ENCODE assay signal across 20 cellular contexts in genomic region chr4:125353131-125353530, GRCh38. TPM values are rescaled to one million over a fixed set of nuclear protein-coding genes. Genes with fewer than 3 reads are reported as not detected.
"Had no signal": no experiment of that assay in that cellular context is flagged by ENCODE, and none has a peak within 500 bp of the region (broad histone marks: within the 10 kb centered on the region; RNA-seq: fewer than 3 reads in every experiment).

No MANE protein-coding gene starts in this region.

- H3K27ac Mint-ChIP-seq: naive thymus-derived CD4-positive, alpha-beta T cell; nephron progenitor cell; stimulated activated naive B cell treated with anti-CD40 and anti-IgM and Interleukin-4, amounts not matched to agents 10 μg/mL and 1 μg/mL and 100 μg/mL, for 72 hours had no signal

- H2AFZ ChIP-seq: parathyroid adenoma had no signal

- H3K9ac ChIP-seq: parathyroid adenoma had no signal

- H3K9me3 ChIP-seq: heart right ventricle, left lung, lower lobe of right lung, psoas muscle, sigmoid colon, stomach, testis, tibial nerve, upper lobe of right lung had no signal

- H3K27me3 ChIP-seq: heart right ventricle, left lung, sigmoid colon, stomach, testis, tibial nerve, upper lobe of right lung had no signal

- H3K9me3 Mint-ChIP-seq: nephron progenitor cell; stimulated activated naive B cell treated with anti-CD40 and anti-IgM and Interleukin-4, amounts not matched to agents 10 μg/mL and 1 μg/mL and 100 μg/mL, for 72 hours had no signal

- H3K4me3 ChIP-seq: heart right ventricle, left lung, lower lobe of right lung, psoas muscle, sigmoid colon, skin epidermis, stomach, testis, tibial nerve, upper lobe of right lung had no signal

- H3K27ac ChIP-seq: left lung, lower lobe of right lung, parathyroid adenoma, psoas muscle, sigmoid colon, skin epidermis, stomach, testis, tibial nerve, upper lobe of right lung had no signal

- H3K27me3 Mint-ChIP-seq: central memory CD8-positive, alpha-beta T cell; naive thymus-derived CD4-positive, alpha-beta T cell; stimulated activated naive B cell treated with anti-CD40 and anti-IgM and Interleukin-4, amounts not matched to agents 10 μg/mL and 1 μg/mL and 100 μg/mL, for 72 hours had no signal

- H3K36me3 ChIP-seq: heart right ventricle, left lung, lower lobe of right lung, sigmoid colon, stomach, tibial nerve, upper lobe of right lung had no signal

- DNase-seq: foreskin melanocyte; heart right ventricle; kidney glomerular epithelial cell; left lung; lower lobe of right lung; mesendoderm; naive thymus-derived CD4-positive, alpha-beta T cell; nephron progenitor cell; psoas muscle; sigmoid colon; stimulated activated CD4-positive, alpha-beta T cell treated with anti-CD3 and anti-CD28 coated beads, Interleukin-2, amount 100 ng/mL, for 24 hours; stimulated activated CD4-positive, alpha-beta T cell treated with anti-CD3 and anti-CD28 coated beads, Interleukin-4, amount 100 ng/mL, for 4 hours; stimulated activated naive B cell treated with anti-CD40 and anti-IgM and Interleukin-4, amounts not matched to agents 10 μg/mL and 1 μg/mL and 100 μg/mL, for 72 hours; stomach; testis; upper lobe of right lung had no signal

- H3K4me1 Mint-ChIP-seq: central memory CD8-positive, alpha-beta T cell; naive thymus-derived CD4-positive, alpha-beta T cell; stimulated activated naive B cell treated with anti-CD40 and anti-IgM and Interleukin-4, amounts not matched to agents 10 μg/mL and 1 μg/mL and 100 μg/mL, for 72 hours had no signal

- H3K36me3 Mint-ChIP-seq: naive thymus-derived CD4-positive, alpha-beta T cell; stimulated activated naive B cell treated with anti-CD40 and anti-IgM and Interleukin-4, amounts not matched to agents 10 μg/mL and 1 μg/mL and 100 μg/mL, for 72 hours had no signal

- H3K4me3 Mint-ChIP-seq: central memory CD8-positive, alpha-beta T cell; naive thymus-derived CD4-positive, alpha-beta T cell; nephron progenitor cell; stimulated activated naive B cell treated with anti-CD40 and anti-IgM and Interleukin-4, amounts not matched to agents 10 μg/mL and 1 μg/mL and 100 μg/mL, for 72 hours had no signal

- H3K4me1 ChIP-seq: left lung, lower lobe of right lung, parathyroid adenoma, psoas muscle, stomach, testis, upper lobe of right lung had no signal

- ATAC-seq: heart right ventricle; left lung; lower lobe of right lung; naive thymus-derived CD4-positive, alpha-beta T cell; psoas muscle; stimulated activated naive B cell treated with anti-CD40 and anti-IgM and Interleukin-4, amounts not matched to agents 10 μg/mL and 1 μg/mL and 100 μg/mL, for 72 hours; upper lobe of right lung had no signal

RNA-seq across cellular contexts. Expression of gene FAT4, which starts 38.4 kb away (rescaled TPM):
- polyA plus RNA-seq: naive thymus-derived CD4-positive, alpha-beta T cell had no signal
